Comparison of ENCODE assay signal across 21 cellular contexts in the genomic region with DNA sequence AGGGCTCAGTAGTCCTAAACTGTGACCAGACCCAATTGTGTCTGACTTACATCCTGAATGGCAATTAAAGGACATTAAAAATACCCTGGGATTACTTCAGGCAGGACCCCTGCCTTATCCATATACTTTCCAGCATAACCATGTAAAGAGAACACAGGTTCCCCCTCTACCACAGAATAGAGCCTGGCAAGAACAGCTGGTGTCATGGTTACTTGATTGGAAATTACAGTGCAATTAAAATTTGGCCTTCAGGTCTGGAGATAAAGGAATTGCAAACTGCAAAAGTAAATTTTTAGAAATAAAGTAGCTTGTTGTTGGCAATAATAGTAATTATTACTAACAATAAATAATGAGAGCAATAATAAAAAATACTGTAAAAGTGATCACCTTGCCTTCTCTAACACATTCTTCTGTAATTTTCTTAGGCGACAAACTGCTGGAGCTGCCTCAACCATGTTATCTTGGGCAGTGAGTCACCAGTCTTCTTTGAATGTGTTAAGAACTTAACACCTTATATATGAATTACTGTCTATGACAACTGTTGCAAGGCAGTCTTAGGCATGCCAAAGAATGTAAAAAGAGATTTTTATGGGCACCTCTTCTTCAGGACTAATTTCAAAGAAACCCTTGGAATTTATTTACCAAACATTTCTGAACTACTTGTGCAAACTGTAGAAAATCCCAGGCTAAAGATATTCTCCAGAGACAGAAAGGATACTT. TPM values are rescaled to one million over a fixed set of nuclear protein-coding genes. Genes with fewer than 3 reads are reported as not detected.
A peak's percentile ranks its signal among the peaks of the same experiment; 100 is the strongest.
DNase-seq lines count a peak whose midpoint lies in the region; ATAC-seq and TF ChIP-seq lines count a peak whose summit lies in the region.
"Had no signal": no experiment of that assay in that cellular context is flagged by ENCODE, and none has a peak within 500 bp of the region (broad histone marks: within the 10 kb centered on the region; RNA-seq: fewer than 3 reads in every experiment).

No MANE protein-coding gene starts in this region.

- no peaks in the 10 kb centered on the region for H3K27me3 ChIP-seq in body of pancreas
- H3K27me3 ChIP-seq: suprapubic skin had no signal

- no peak for TF ChIP-seq POLR2A in body of pancreas (IDR thresholded peaks at IDR 0.05)

- no peaks in the 10 kb centered on the region for H3K9me3 ChIP-seq in body of pancreas
- H3K9me3 ChIP-seq: lower lobe of right lung, suprapubic skin had no signal

- in situ Hi-C loops in Caki2 (cut with HindIII; ENCODE audit: low pct_unique_long_range_greater_than_20kb, low sequenced_read_pairs), result no loop called here

- no peak for ATAC-seq in body of pancreas
- ATAC-seq: activated CD8-positive, alpha-beta memory T cell treated with anti-CD3 and anti-CD28 coated beads, Interleukin-2, amount 10 ng/mL, durations not matched to agents 7 days and 5 days; lower lobe of right lung; naive thymus-derived CD4-positive, alpha-beta T cell had no signal

- no peaks in the 10 kb centered on the region for H3K4me1 ChIP-seq in body of pancreas

- H3K36me3 ChIP-seq in body of pancreas (replicated peaks in 1 of 2; ENCODE audit: insufficient read depth in 1 of 2, low read depth in 2 of 2), result no peaks in the 10 kb centered on the region
- H3K36me3 ChIP-seq: lower lobe of right lung, suprapubic skin had no signal

- DNase-seq in Caki2 (ENCODE audit: low read depth) (peak; percentile 48), LHCN-M2 (ENCODE audit: low read depth) (peak; percentile 80), astrocyte of the hippocampus (ENCODE audit: low read depth, low spot score) (peak; percentile 54), iris pigment epithelial cell (ENCODE audit: low read depth) (peak; percentile 48), NCI-H524 (lab: John Stamatoyannopoulos, UW) (no peak), body of pancreas (no peak), NCI-H2196 treated with DMSO at 0.1 percent for 48 hours (lab: John Stamatoyannopoulos, UW; ENCODE audit: unreplicated experiment) (no peak)
- DNase-seq in activated CD8-positive, alpha-beta memory T cell treated with anti-CD3 and anti-CD28 coated beads for 24 hours, result no peak
- DNase-seq: activated CD8-positive, alpha-beta memory T cell treated with anti-CD3 and anti-CD28 coated beads, Interleukin-2, amount 10 ng/mL, durations not matched to agents 7 days and 5 days; amygdala; CD4-positive, alpha-beta T cell; GOT3; immature natural killer cell; lower lobe of right lung; naive thymus-derived CD4-positive, alpha-beta T cell; NCI-H1417 treated with DMSO at 0.1 percent for 48 hours; SHP77 treated with DMSO at 0.1 percent for 48 hours had no signal

- intact Hi-C loops in body of pancreas (cut with DNase I), result no loop called here

- no peak overlapping the region for H3K4me3 ChIP-seq in body of pancreas
- H3K4me3 ChIP-seq: coronary artery, lower lobe of right lung, skin epidermis, suprapubic skin had no signal

- H3K27ac ChIP-seq in body of pancreas, result no peak overlapping the region
- H3K27ac ChIP-seq: coronary artery, KMS-11, lower lobe of right lung, skin epidermis, suprapubic skin had no signal

- TF ChIP-seq CTCF in body of pancreas (IDR thresholded peaks at IDR 0.05), result no peak

- WGBS in body of pancreas, 2 donors, result 48 to 55% methylated on average over 1 of the region's 1 CpG

RNA-seq across cellular contexts. Expression of a gene that starts 53.7 kb away (rescaled TPM):
- 171 and 192 TPM in 2 replicates for total RNA-seq in Caki2 (2014; rRNA removed; shearing (Covaris generic); ENCODE audit: low replicate concordance)
- total RNA-seq in LHCN-M2 (2014; rRNA removed) (91.4 and 99.7 TPM in 2 replicates), body of pancreas (10 to 100 TPM; 22.1 to 31.0 TPM)
- 80.3 TPM for polyA plus RNA-seq in LHCN-M2 (2012)

Comparison
In these comparisons a context has a peak if more than half of its experiments do, and no peak if none do; other contexts are left out.
1. DNase-seq: peak in Caki2 (single experiment), LHCN-M2 (single experiment), astrocyte of the hippocampus (single experiment) and iris pigment epithelial cell (single experiment); none in NCI-H524 (0 of 2), body of pancreas (0 of 4), NCI-H2196 treated with DMSO at 0.1 percent for 48 hours (single experiment) and activated CD8-positive, alpha-beta memory T cell treated with anti-CD3 and anti-CD28 coated beads for 24 hours (single experiment).